14 cellular contexts compared by ENCODE assay signal in the genomic region with DNA sequence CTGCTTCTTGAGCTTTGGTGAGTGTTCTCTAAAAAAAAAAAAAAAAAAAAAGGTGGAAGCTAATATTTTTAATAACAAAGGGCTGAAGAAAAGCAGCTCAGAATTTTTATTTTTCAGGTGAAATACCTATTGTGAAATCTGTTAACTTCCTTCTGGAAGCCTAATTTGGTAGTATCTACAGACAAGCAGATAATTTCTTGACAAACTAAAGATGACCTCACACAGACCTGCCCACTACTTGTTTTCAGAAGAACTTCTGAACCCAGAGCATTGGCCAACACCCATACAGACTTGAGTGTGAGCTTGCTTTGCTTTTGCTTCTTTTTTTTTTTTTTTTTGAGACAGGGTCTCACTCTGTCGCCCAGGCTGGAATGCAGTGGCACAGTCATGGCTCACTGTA.
"Had no signal": no experiment of that assay in that cellular context is flagged by ENCODE, and none has a peak within 500 bp of the region (broad histone marks: within the 10 kb centered on the region; RNA-seq: fewer than 3 reads in every experiment).

No MANE protein-coding gene starts in this region.

- H3K27ac ChIP-seq: brain microvascular endothelial cell, skin epidermis, suprapubic skin had no signal

- H3K4me3 ChIP-seq: skin epidermis, suprapubic skin had no signal

- ATAC-seq: activated T-cell treated with anti-CD3 and anti-CD28 coated beads, Interleukin-2, amount 50 U/mL, for 4 hours; T-cell had no signal

- H3K36me3 ChIP-seq: suprapubic skin had no signal

- H3K27me3 ChIP-seq: brain microvascular endothelial cell, suprapubic skin had no signal

- H3K9me3 ChIP-seq: suprapubic skin had no signal

- DNase-seq: activated CD4-positive, alpha-beta memory T cell treated with anti-CD3 and anti-CD28 coated beads for 36 hours; activated gamma-delta T cell; activated T-cell treated with anti-CD3 and anti-CD28 coated beads, Interleukin-2, amount 50 U/mL, for 4 hours; brain microvascular endothelial cell; cerebellar nuclear complex; endodermal cell; erythroblast; left colon; mesendoderm; stimulated activated naive B cell treated with anti-CD40 and anti-IgM and Interleukin-4, amounts not matched to agents 10 μg/mL and 1 μg/mL and 100 μg/mL, for 72 hours; T-cell; T1000 had no signal
